ENCODE assay signal across 11 cellular contexts in the genomic region with DNA sequence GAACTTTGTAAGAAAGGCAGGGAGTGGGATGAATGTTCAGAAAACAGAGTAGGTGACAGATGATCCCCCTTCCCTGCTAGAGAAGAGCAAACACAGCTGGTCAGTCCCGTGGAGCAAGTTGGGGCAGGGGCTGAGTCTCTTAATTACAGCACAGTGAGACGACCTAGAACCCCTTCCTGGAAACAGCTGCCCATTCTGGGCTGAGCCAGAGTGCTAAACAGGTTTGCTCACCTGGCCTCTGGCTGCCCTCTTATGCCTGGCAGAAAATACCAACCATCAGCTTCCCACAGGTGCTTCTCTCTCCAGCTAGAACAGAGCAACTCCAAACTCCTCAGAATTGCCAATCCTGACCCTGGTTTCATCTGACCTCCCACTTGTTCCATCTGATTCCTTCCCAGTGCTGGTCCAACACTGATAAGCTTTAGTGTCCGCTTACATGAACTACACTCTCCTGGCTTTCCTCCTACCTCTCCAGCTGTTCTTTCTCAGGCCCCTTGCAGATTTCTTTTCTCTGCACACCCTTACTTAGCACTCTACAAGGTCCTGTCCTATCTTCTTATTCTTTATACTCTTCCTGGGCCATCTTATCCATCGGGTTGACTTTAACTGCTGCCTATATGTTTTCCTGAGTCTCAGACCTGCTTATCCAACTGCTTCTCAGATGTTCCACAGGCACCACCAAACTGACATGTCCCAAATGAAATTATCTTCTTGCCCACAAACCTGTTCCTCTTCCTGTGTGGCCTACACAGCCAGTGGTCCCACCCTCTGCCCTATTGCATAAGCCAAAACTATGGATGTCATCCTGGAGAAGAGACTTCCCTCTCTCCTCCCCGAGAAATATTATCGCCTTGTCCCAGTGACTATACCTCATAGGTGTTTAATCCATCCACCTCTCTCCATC. TPM values are rescaled to one million over a fixed set of nuclear protein-coding genes. Genes with fewer than 3 reads are reported as not detected.
A peak's percentile ranks its signal among the peaks of the same experiment; 100 is the strongest.
DNase-seq lines count a peak whose midpoint lies in the region; ATAC-seq, FAIRE-seq and TF ChIP-seq lines count a peak whose summit lies in the region.
"Had no signal": no experiment of that assay in that cellular context is flagged by ENCODE, and none has a peak within 500 bp of the region (broad histone marks: within the 10 kb centered on the region; RNA-seq: fewer than 3 reads in every experiment).

No MANE protein-coding gene starts in this region.

- no peaks in the 10 kb centered on the region for H3K36me3 Mint-ChIP-seq in CD4-positive, CD25-positive, alpha-beta regulatory T cell
- no peaks in the 10 kb centered on the region for H3K36me3 Mint-ChIP-seq in endothelial cell (ENCODE audit: low read depth, unreplicated experiment)
- H3K36me3 Mint-ChIP-seq: brain, neural progenitor cell had no signal

- H3K4me1 ChIP-seq in CD4-positive, CD25-positive, alpha-beta regulatory T cell (ENCODE audit: control insufficient read depth, insufficient read depth, low read length, poor library complexity, severe bottlenecking), result peaks cover 36% of the 10 kb centered on the region
- H3K4me1 ChIP-seq: neural progenitor cell had no signal

- no peaks in the 10 kb centered on the region for H3K27me3 Mint-ChIP-seq in CD4-positive, CD25-positive, alpha-beta regulatory T cell
- H3K27me3 Mint-ChIP-seq in endothelial cell (ENCODE audit: unreplicated experiment), result peaks cover 6% of the 10 kb centered on the region

- no peak for TF ChIP-seq POLR2A in H54 (IDR thresholded peaks at IDR 0.05; ENCODE audit: low read depth, low read length)

- no peaks in the 10 kb centered on the region for H3K36me3 ChIP-seq in CD4-positive, CD25-positive, alpha-beta regulatory T cell (ENCODE audit: control insufficient read depth, insufficient read depth, low read length)
- H3K36me3 ChIP-seq: neural progenitor cell had no signal

- peak overlapping the region in 1 of 4 donors; percentile 32 for H3K4me3 Mint-ChIP-seq in CD4-positive, CD25-positive, alpha-beta regulatory T cell
- peak overlapping the region; percentile 10 for H3K4me3 Mint-ChIP-seq in endothelial cell (ENCODE audit: unreplicated experiment)
- H3K4me3 Mint-ChIP-seq: brain, GM23338, neural progenitor cell had no signal

- H3K9me3 Mint-ChIP-seq in CD4-positive, CD25-positive, alpha-beta regulatory T cell, result peaks cover 0 to 9% (median 0%) of the 10 kb centered on the region in 7 donors
- H3K9me3 Mint-ChIP-seq in endothelial cell (ENCODE audit: unreplicated experiment), result no peaks in the 10 kb centered on the region
- H3K9me3 Mint-ChIP-seq: GM23338 had no signal

- TF ChIP-seq CTCF in endothelial cell (IDR thresholded peaks at IDR 0.05; ENCODE audit: unreplicated experiment), result no peak

- no peak overlapping the region for H3K27ac ChIP-seq in CD4-positive, CD25-positive, alpha-beta regulatory T cell (ENCODE audit: insufficient read depth, low read length, poor library complexity, severe bottlenecking)
- H3K27ac ChIP-seq: neural progenitor cell had no signal

- peaks cover 14 to 53% (median 46%) of the 10 kb centered on the region in 4 donors for H3K4me1 Mint-ChIP-seq in CD4-positive, CD25-positive, alpha-beta regulatory T cell
- peaks cover 2% of the 10 kb centered on the region for H3K4me1 Mint-ChIP-seq in endothelial cell (ENCODE audit: unreplicated experiment)
- H3K4me1 Mint-ChIP-seq: brain had no signal

- peak overlapping the region in 2 of 3 donors; percentile 63 to 79 for H3K27ac Mint-ChIP-seq in CD4-positive, CD25-positive, alpha-beta regulatory T cell
- no peak overlapping the region for H3K27ac Mint-ChIP-seq in endothelial cell (ENCODE audit: unreplicated experiment)
- H3K27ac Mint-ChIP-seq: brain, GM23338, neural progenitor cell had no signal

- H3K27me3 ChIP-seq in CD4-positive, CD25-positive, alpha-beta regulatory T cell (ENCODE audit: control insufficient read depth, insufficient read depth, low read length), result no peaks in the 10 kb centered on the region

- FAIRE-seq in H54 (lab: Jason Lieb, UNC), result no peak

- no peak overlapping the region for H3K4me3 ChIP-seq in CD4-positive, CD25-positive, alpha-beta regulatory T cell (ENCODE audit: low read depth, low read length)
- H3K4me3 ChIP-seq: GM23338, neural progenitor cell had no signal

- peak; percentile 60 for DNase-seq in DMS53 (lab: John Stamatoyannopoulos, UW)
- no peak for DNase-seq in DMS53 treated with DMSO at 0.1 percent for 48 hours (lab: John Stamatoyannopoulos, UW; ENCODE audit: unreplicated experiment)
- no peak for DNase-seq in CD4-positive, CD25-positive, alpha-beta regulatory T cell
- peak; percentile 77 for DNase-seq in NCI-H510A treated with DMSO at 0.1 percent for 48 hours (lab: John Stamatoyannopoulos, UW)
- DNase-seq in endothelial cell (ENCODE audit: low spot score), result no peak
- DNase-seq in NCI-H1930 (lab: John Stamatoyannopoulos, UW), result no peak
- no peak for DNase-seq in H54 (ENCODE audit: insufficient read length, low spot score)

- H3K9me3 ChIP-seq in CD4-positive, CD25-positive, alpha-beta regulatory T cell (ENCODE audit: control insufficient read depth in 2 of 2, low read length in 2 of 2), result no peaks in the 10 kb centered on the region

- no peak for ATAC-seq in CD4-positive, CD25-positive, alpha-beta regulatory T cell (ENCODE audit: low read depth in 2 of 2)
- ATAC-seq in GM18517 (IDR thresholded peaks at IDR 0.05; ENCODE audit: unreplicated experiment), result no peak

RNA-seq across cellular contexts. Expression of gene COL9A2, which starts 22.6 kb away (rescaled TPM):
- total RNA-seq in CD4-positive, CD25-positive, alpha-beta regulatory T cell, result 2.9 TPM
- 1 to 10 TPM in 1 of 4 donors, under 1 TPM in 3; 0.26 to 1.5 (median 0.50) TPM for polyA plus RNA-seq in CD4-positive, CD25-positive, alpha-beta regulatory T cell
- total RNA-seq in endothelial cell (ENCODE audit: unreplicated experiment), result 5.4 TPM

RNA-seq across cellular contexts. Expression of gene SMAP2, which starts 33.9 kb away (rescaled TPM):
- 341 TPM for total RNA-seq in CD4-positive, CD25-positive, alpha-beta regulatory T cell
- polyA plus RNA-seq in CD4-positive, CD25-positive, alpha-beta regulatory T cell, result 100 to 1,000 TPM; 297 to 472 (median 407) TPM
- total RNA-seq in endothelial cell (ENCODE audit: unreplicated experiment), result 12.1 TPM

Comparison
In these comparisons a context has a peak if more than half of its experiments do, and no peak if none do; other contexts are left out.
1. DNase-seq: peak in DMS53 (single experiment) and NCI-H510A treated with DMSO at 0.1 percent for 48 hours (single experiment); none in DMS53 treated with DMSO at 0.1 percent for 48 hours (single experiment), CD4-positive, CD25-positive, alpha-beta regulatory T cell (0 of 3), endothelial cell (single experiment), NCI-H1930 (0 of 2) and H54 (single experiment).
2. RNA of gene SMAP2, which starts 33.9 kb away (total RNA-seq): 341 TPM in CD4-positive, CD25-positive, alpha-beta regulatory T cell (single experiment); 12.1 TPM in endothelial cell (single experiment); every median in the first group is over 10 times any median in the second.